In the genomic region with DNA sequence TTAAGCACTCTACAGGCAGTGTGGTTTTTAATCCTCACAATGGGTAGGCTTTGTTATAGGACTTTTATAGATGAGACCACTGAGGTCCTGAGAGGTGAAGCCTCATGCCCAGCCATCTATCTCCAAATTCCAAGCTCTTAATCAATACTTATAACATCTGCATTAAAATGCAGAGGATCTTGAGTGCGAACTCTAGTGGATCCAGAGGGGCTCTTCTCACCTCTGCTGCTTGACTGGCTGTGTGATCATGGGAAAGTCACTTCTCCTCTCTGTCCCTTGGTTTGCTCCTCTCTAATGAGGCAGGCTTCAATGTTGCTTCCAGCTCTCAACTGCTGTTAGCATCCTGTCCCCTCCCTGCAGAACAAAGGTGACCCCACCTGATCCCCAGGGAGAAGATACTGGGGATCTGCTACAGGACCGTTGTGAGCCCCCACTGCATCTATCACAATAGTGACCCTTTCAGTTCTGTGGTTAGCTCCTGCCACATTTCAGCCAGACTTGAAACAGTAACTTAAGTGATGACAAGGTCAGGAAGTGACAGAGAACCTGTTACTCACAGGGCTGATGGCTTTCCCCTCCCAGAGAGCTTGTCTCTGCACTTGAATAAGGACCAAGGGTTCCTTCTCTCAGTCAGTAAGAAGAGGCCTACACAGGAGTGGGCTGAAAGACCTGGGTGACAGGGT, we compare ENCODE assay signal across 8 cellular contexts. TPM values are rescaled to one million over a fixed set of nuclear protein-coding genes. Genes with fewer than 3 reads are reported as not detected.
DNase-seq lines count a peak whose midpoint lies in the region; ATAC-seq and TF ChIP-seq lines count a peak whose summit lies in the region.

No MANE protein-coding gene starts in this region.

- H3K27ac ChIP-seq in HUES48 (ENCODE audit: low read depth, low read length) (no peak overlapping the region), body of pancreas (no peak overlapping the region)

- CTCF ChIA-PET in MCF 10A (lab: Yijun Ruan, JAX), result interaction anchor here (1.0 to 5.1 kb wide), 6 partner anchors 9 to 160 kb away, joined by 3 to 32 read pairs (median 4); no protein-coding TSS in a partner anchor

- intact Hi-C loops in MCF 10A (cut with micrococcal nuclease) (loop anchor here (10.0 kb wide), 1 partner anchor 132 kb away; no protein-coding TSS in a partner anchor), body of pancreas (cut with DNase I) (no loop called here)

- peak overlapping the region; percentile 78 for H3K4me3 Mint-ChIP-seq in MCF 10A (ENCODE audit: unreplicated experiment)

- H3K4me1 ChIP-seq in HUES48 (ENCODE audit: control insufficient read depth, insufficient read depth, low read length) (0 out of 2 replicates have a peak, but pooled peaks cover 6% of the 10 kb centered on the region), body of pancreas (peaks cover 11% of the 10 kb centered on the region)

- H3K9me3 ChIP-seq in HUES48 (ENCODE audit: control insufficient read depth, insufficient read depth, low read length), result no peaks in the 10 kb centered on the region
- H3K9me3 ChIP-seq in body of pancreas, result no peaks in the 10 kb centered on the region

- no peaks in the 10 kb centered on the region for H3K36me3 ChIP-seq in HUES48 (ENCODE audit: control insufficient read depth, insufficient read depth, low read length)
- no peaks in the 10 kb centered on the region for H3K36me3 ChIP-seq in body of pancreas (replicated peaks in 1 of 2; ENCODE audit: insufficient read depth in 1 of 2, low read depth in 2 of 2)

- BruUV-seq in MCF 10A (replicated peaks; lab: Mats Ljungman, UMichigan), result no TSS peak

- POLR2A ChIA-PET in MCF 10A (lab: Yijun Ruan, JAX), result interaction anchor here (1.3 kb wide), 2 partner anchors 14 to 27 kb away, joined by 3 to 4 read pairs; no protein-coding TSS in a partner anchor

- H3K27ac Mint-ChIP-seq in MCF 10A (ENCODE audit: low read depth, unreplicated experiment), result no peak overlapping the region

- TF ChIP-seq POLR2A in body of pancreas (IDR thresholded peaks at IDR 0.05), result no peak

- no peak for DNase-seq in MCF 10A (ENCODE audit: unreplicated experiment)
- peak; percentile 8 for DNase-seq in retina
- DNase-seq in body of pancreas, result no peak
- no peak for DNase-seq in NCI-H446 (lab: John Stamatoyannopoulos, UW)

- H3K4me3 ChIP-seq in HUES48 (ENCODE audit: low read depth, low read length) (peak overlapping the region; percentile 65), body of pancreas (no peak overlapping the region)

- no peaks in the 10 kb centered on the region for H3K9me3 Mint-ChIP-seq in MCF 10A (ENCODE audit: unreplicated experiment)

- H3K27me3 ChIP-seq in HUES48 (ENCODE audit: control insufficient read depth, insufficient read depth, low read length), result peaks cover 43% of the 10 kb centered on the region
- H3K27me3 ChIP-seq in body of pancreas, result no peaks in the 10 kb centered on the region

- ATAC-seq in GM19438 (IDR thresholded peaks at IDR 0.05; ENCODE audit: low read depth, unreplicated experiment) (peak; percentile 45), HG02610 (IDR thresholded peaks at IDR 0.05; ENCODE audit: unreplicated experiment) (no peak), GM18502 (IDR thresholded peaks at IDR 0.05; ENCODE audit: poor library complexity, unreplicated experiment) (no peak), body of pancreas (no peak)

- WGBS in body of pancreas, 2 donors, result 66 to 73% methylated on average over 1 to 2 of the region's 2 CpGs

- H3K4me1 Mint-ChIP-seq in MCF 10A (ENCODE audit: insufficient read depth, unreplicated experiment), result peaks cover 4% of the 10 kb centered on the region

- H3K27me3 Mint-ChIP-seq in MCF 10A (ENCODE audit: insufficient read depth, unreplicated experiment), result peaks cover 11% of the 10 kb centered on the region

- H3K36me3 Mint-ChIP-seq in MCF 10A (ENCODE audit: insufficient read depth, unreplicated experiment), result peaks cover 11% of the 10 kb centered on the region

- no peak for TF ChIP-seq CTCF in MCF 10A (IDR thresholded peaks at IDR 0.05; ENCODE audit: unreplicated experiment)
- TF ChIP-seq CTCF in body of pancreas (IDR thresholded peaks at IDR 0.05), result no peak

- H3K9ac ChIP-seq in HUES48 (ENCODE audit: low read depth, low read length), result no peak overlapping the region

RNA-seq across cellular contexts. Expression of a gene that starts 1.3 kb away (rescaled TPM):
- total RNA-seq in MCF 10A (2022) (0.64 and 0.84 TPM in 2 replicates), body of pancreas (1 to 10 TPM; 3.9 to 4.6 TPM)
